Comparison of ENCODE assay signal across 1 cellular context in genomic region chr10:69318997-69319727, GRCh38.
A peak's percentile ranks its signal among the peaks of the same experiment; 100 is the strongest.
TF ChIP-seq lines count a peak whose summit lies in the region.

No MANE protein-coding gene starts in this region.

TF ChIP-seq in K562, 482 proteins besides CTCF, POLR2A, EP300 and RAD21 (continued from another document and continues in another):
- TF ChIP-seq, protein P1, sequence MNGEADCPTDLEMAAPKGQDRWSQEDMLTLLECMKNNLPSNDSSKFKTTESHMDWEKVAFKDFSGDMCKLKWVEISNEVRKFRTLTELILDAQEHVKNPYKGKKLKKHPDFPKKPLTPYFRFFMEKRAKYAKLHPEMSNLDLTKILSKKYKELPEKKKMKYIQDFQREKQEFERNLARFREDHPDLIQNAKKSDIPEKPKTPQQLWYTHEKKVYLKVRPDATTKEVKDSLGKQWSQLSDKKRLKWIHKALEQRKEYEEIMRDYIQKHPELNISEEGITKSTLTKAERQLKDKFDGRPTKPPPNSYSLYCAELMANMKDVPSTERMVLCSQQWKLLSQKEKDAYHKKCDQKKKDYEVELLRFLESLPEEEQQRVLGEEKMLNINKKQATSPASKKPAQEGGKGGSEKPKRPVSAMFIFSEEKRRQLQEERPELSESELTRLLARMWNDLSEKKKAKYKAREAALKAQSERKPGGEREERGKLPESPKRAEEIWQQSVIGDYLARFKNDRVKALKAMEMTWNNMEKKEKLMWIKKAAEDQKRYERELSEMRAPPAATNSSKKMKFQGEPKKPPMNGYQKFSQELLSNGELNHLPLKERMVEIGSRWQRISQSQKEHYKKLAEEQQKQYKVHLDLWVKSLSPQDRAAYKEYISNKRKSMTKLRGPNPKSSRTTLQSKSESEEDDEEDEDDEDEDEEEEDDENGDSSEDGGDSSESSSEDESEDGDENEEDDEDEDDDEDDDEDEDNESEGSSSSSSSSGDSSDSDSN (IDR thresholded peaks at IDR 0.05; ENCODE audit: borderline replicate concordance in 1 of 2, low read depth in 2 of 2, low read length in 2 of 2), result 0 out of 4 replicates have a peak, but pooled peaks of 1 of the 2 experiments have one; percentile 27
- TF ChIP-seq PHB (CRISPR knock-in tag; IDR thresholded peaks at IDR 0.05) (no peak), RBBP5 (IDR thresholded peaks at IDR 0.05; ENCODE audit: borderline replicate concordance, insufficient read depth, low read length, poor library complexity, severe bottlenecking) (peak; percentile 66), ETV1 (tag; conservative IDR thresholded peaks at IDR 0.05; ENCODE audit: low read depth) (peak; percentile 36; the same call in 1 of the 2 replicates), ZNF165 (CRISPR knock-in tag; IDR thresholded peaks at IDR 0.05; ENCODE audit: borderline replicate concordance) (0 out of 2 replicates have a peak, but pooled peaks have one; percentile 33), RBM17 (IDR thresholded peaks at IDR 0.05; ENCODE audit: borderline replicate concordance, low read depth, low read length) (no peak), THRAP3 (IDR thresholded peaks at IDR 0.05; ENCODE audit: borderline replicate concordance) (no peak), GABPA (tag; conservative IDR thresholded peaks at IDR 0.05; ENCODE audit: low read depth) (peak; percentile 53), STAT5A (IDR thresholded peaks at IDR 0.05; ENCODE audit: borderline replicate concordance, low read length) (no peak), ZNF217 (CRISPR knock-in tag; IDR thresholded peaks at IDR 0.05) (no peak), MYC (IDR thresholded peaks at IDR 0.05; ENCODE audit: low read depth, low read length) (peak; percentile 65; the same call in 1 of the 2 replicates), MYC (CRISPR knock-in tag; IDR thresholded peaks at IDR 0.05; ENCODE audit: borderline replicate concordance, low read depth) (no peak), SRSF1 (IDR thresholded peaks at IDR 0.05; ENCODE audit: low read depth, low read length) (0 out of 2 replicates have a peak, but pooled peaks have one; percentile 56), ETS1 (conservative IDR thresholded peaks at IDR 0.05; ENCODE audit: control insufficient read depth, low read depth, low read length) (no peak), SUPT5H (IDR thresholded peaks at IDR 0.05) (peak; percentile 42; the same call in 1 of the 2 replicates), HLTF (IDR thresholded peaks at IDR 0.05) (no peak), MLX (CRISPR knock-in tag; conservative IDR thresholded peaks at IDR 0.05) (0 out of 4 replicates have a peak, but pooled peaks of 1 of the 2 experiments have one; percentile 41), PHF8 (IDR thresholded peaks at IDR 0.05; ENCODE audit: borderline replicate concordance, low read length) (peak; percentile 36; the same call in 1 of the 2 replicates), RBFOX2 (IDR thresholded peaks at IDR 0.05; ENCODE audit: low read depth, low read length) (peak; percentile 64), HCFC1 (IDR thresholded peaks at IDR 0.05; ENCODE audit: low read depth, low read length) (0 out of 2 replicates have a peak, but pooled peaks have one; percentile 3), KLF16 (IDR thresholded peaks at IDR 0.05) (no peak), BRD4 (IDR thresholded peaks at IDR 0.05) (no peak), CHD1 (IDR thresholded peaks at IDR 0.05; ENCODE audit: low read length) (peak; percentile 47), ARNT (IDR thresholded peaks at IDR 0.05) (no peak), MXI1 (IDR thresholded peaks at IDR 0.05; ENCODE audit: low read depth, low read length) (0 out of 2 replicates have a peak, but pooled peaks have one; percentile 20), TAF9B (IDR thresholded peaks at IDR 0.05; ENCODE audit: partially characterized antibody) (no peak), ZNF644 (tag; IDR thresholded peaks at IDR 0.05; ENCODE audit: low read depth) (0 out of 2 replicates have a peak, but pooled peaks have one; percentile 11), KDM5B (IDR thresholded peaks at IDR 0.05; ENCODE audit: insufficient replicate concordance, low read depth, low read length) (peak; percentile 67), HMGN3 (IDR thresholded peaks at IDR 0.05; ENCODE audit: borderline replicate concordance, extremely low read depth, insufficient read length, low read depth, low read length) (no peak), ZNF239 (CRISPR knock-in tag; IDR thresholded peaks at IDR 0.05) (no peak), NFE2 (IDR thresholded peaks at IDR 0.05; ENCODE audit: low read depth) (no peak), ZNF584 (CRISPR knock-in tag; IDR thresholded peaks at IDR 0.05; ENCODE audit: low read depth) (no peak; the same call in 1 of the 2 replicates), RREB1 (CRISPR knock-in tag; IDR thresholded peaks at IDR 0.05) (peak; percentile 67; the same call in 1 of the 2 replicates), SRF (CRISPR knock-in tag; IDR thresholded peaks at IDR 0.05) (peak; percentile 67 to 82; a peak in 2 of 4 replicates), ZNF79 (CRISPR knock-in tag; IDR thresholded peaks at IDR 0.05; ENCODE audit: low read depth) (no peak), CREM (IDR thresholded peaks at IDR 0.05; ENCODE audit: low read depth) (0 out of 2 replicates have a peak, but pooled peaks have one; percentile 4), ZNF431 (CRISPR knock-in tag; IDR thresholded peaks at IDR 0.05) (0 out of 2 replicates have a peak, but pooled peaks have one; percentile 23)
- TF ChIP-seq, protein P2, sequence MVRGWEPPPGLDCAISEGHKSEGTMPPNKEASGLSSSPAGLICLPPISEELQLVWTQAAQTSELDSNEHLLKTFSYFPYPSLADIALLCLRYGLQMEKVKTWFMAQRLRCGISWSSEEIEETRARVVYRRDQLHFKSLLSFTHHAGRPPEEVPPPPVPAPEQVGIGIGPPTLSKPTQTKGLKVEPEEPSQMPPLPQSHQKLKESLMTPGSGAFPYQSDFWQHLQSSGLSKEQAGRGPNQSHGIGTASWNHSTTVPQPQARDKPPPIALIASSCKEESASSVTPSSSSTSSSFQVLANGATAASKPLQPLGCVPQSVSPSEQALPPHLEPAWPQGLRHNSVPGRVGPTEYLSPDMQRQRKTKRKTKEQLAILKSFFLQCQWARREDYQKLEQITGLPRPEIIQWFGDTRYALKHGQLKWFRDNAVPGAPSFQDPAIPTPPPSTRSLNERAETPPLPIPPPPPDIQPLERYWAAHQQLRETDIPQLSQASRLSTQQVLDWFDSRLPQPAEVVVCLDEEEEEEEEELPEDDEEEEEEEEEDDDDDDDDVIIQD (CRISPR knock-in tag; IDR thresholded peaks at IDR 0.05), result no peak
- TF ChIP-seq, protein P3, sequence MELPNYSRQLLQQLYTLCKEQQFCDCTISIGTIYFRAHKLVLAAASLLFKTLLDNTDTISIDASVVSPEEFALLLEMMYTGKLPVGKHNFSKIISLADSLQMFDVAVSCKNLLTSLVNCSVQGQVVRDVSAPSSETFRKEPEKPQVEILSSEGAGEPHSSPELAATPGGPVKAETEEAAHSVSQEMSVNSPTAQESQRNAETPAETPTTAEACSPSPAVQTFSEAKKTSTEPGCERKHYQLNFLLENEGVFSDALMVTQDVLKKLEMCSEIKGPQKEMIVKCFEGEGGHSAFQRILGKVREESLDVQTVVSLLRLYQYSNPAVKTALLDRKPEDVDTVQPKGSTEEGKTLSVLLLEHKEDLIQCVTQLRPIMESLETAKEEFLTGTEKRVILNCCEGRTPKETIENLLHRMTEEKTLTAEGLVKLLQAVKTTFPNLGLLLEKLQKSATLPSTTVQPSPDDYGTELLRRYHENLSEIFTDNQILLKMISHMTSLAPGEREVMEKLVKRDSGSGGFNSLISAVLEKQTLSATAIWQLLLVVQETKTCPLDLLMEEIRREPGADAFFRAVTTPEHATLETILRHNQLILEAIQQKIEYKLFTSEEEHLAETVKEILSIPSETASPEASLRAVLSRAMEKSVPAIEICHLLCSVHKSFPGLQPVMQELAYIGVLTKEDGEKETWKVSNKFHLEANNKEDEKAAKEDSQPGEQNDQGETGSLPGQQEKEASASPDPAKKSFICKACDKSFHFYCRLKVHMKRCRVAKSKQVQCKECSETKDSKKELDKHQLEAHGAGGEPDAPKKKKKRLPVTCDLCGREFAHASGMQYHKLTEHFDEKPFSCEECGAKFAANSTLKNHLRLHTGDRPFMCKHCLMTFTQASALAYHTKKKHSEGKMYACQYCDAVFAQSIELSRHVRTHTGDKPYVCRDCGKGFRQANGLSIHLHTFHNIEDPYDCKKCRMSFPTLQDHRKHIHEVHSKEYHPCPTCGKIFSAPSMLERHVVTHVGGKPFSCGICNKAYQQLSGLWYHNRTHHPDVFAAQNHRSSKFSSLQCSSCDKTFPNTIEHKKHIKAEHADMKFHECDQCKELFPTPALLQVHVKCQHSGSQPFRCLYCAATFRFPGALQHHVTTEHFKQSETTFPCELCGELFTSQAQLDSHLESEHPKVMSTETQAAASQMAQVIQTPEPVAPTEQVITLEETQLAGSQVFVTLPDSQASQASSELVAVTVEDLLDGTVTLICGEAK (IDR thresholded peaks at IDR 0.05), result peak; percentile 24; the same call in 1 of the 2 replicates
- TF ChIP-seq, protein P3 (CRISPR knock-in tag; IDR thresholded peaks at IDR 0.05), result no peak
